9 cellular contexts compared by ENCODE assay signal in the genomic region with DNA sequence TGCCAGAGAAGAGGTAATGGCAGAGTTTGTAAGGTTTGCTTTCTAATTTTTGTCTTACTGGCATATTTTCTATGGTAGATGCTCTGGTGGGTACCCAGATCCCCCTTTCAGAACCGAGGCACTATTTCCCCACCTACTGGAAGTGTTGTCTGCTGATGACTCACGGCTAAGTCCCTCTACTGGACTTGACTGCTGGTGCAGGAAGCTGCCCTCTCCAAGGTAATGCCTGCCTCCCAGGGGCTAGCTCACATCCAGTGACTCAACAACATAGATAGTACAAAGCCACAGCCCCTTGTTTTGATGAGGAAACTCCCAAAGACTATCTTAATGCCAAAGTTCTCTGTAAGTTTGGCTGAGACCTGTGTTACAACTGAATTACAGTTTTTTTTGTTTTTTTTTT.
A peak's percentile ranks its signal among the peaks of the same experiment; 100 is the strongest.
DNase-seq lines count a peak whose midpoint lies in the region; ATAC-seq and TF ChIP-seq lines count a peak whose summit lies in the region.
"Had no signal": no experiment of that assay in that cellular context is flagged by ENCODE, and none has a peak within 500 bp of the region (broad histone marks: within the 10 kb centered on the region; RNA-seq: fewer than 3 reads in every experiment).

No MANE protein-coding gene starts in this region.

- DNase-seq in EH (ENCODE audit: low read depth), result peak; percentile 22
- DNase-seq in MG63, result peak; percentile 74
- peak; percentile 5 to 58 for DNase-seq in cardiac fibroblast (ENCODE audit: low read depth in 2 of 2)
- DNase-seq in mesendoderm, result peak; percentile 88
- DNase-seq in effector memory CD4-positive, alpha-beta T cell, result no peak
- DNase-seq in SKM-1 (lab: John Stamatoyannopoulos, UW; ENCODE audit: unreplicated experiment), result no peak
- DNase-seq in activated T-helper 1 cell treated with anti-CD3 and anti-CD28 coated beads, Interleukin-12 subunit alpha, Interleukin-12 subunit beta, Interleukin-2, Interleukin-4 antibody, amounts not matched to agents 30 ng/mL and 10 ng/mL and 1 ng/mL, durations not matched to agents 14 hours and 24 hours and 36 hours (ENCODE audit: low spot score), result no peak

- H3K79me1 ChIP-seq in mesendoderm (ENCODE audit: low read length), result no peaks in the 10 kb centered on the region

- no peaks in the 10 kb centered on the region for H3K36me3 ChIP-seq in MG63
- H3K36me3 ChIP-seq in mesendoderm (ENCODE audit: control insufficient read depth, insufficient read depth, low read length), result no peaks in the 10 kb centered on the region
- H3K36me3 ChIP-seq in effector memory CD4-positive, alpha-beta T cell (ENCODE audit: control insufficient read depth, insufficient read depth, low read length), result no peaks in the 10 kb centered on the region
- H3K36me3 ChIP-seq: neutrophil had no signal

- H3K4me1 Mint-ChIP-seq in activated T-helper 1 cell treated with anti-CD3 and anti-CD28 coated beads, Interleukin-12 subunit alpha, Interleukin-12 subunit beta, Interleukin-2, Interleukin-4 antibody, amounts not matched to agents 30 ng/mL and 10 ng/mL and 1 ng/mL, durations not matched to agents 14 hours and 24 hours and 36 hours (ENCODE audit: low read depth), result no peaks in the 10 kb centered on the region

- H3K27me3 ChIP-seq in MG63 (no peaks in the 10 kb centered on the region), mesendoderm (ENCODE audit: insufficient read depth, low read length, poor library complexity) (no peaks in the 10 kb centered on the region)
- H3K27me3 ChIP-seq in effector memory CD4-positive, alpha-beta T cell (replicated peaks; ENCODE audit: control insufficient read depth, insufficient read depth, low read length, poor library complexity, severe bottlenecking), result no peaks in the 10 kb centered on the region
- H3K27me3 ChIP-seq: neutrophil had no signal

- H3K27ac ChIP-seq in mesendoderm (ENCODE audit: low read depth, low read length), result no peak overlapping the region
- no peak overlapping the region for H3K27ac ChIP-seq in effector memory CD4-positive, alpha-beta T cell (ENCODE audit: insufficient read depth, low read length, poor library complexity, severe bottlenecking)
- H3K27ac ChIP-seq: neutrophil had no signal

- WGBS in mesendoderm (ENCODE audit: extremely low coverage, insufficient coverage, low lambda C conversion rate), result no CpG with 5 or more reads among the region's 2 CpGs

- H2AK5ac ChIP-seq in mesendoderm (ENCODE audit: low read length), result no peak overlapping the region

- no peak overlapping the region for H3K27ac Mint-ChIP-seq in activated T-helper 1 cell treated with anti-CD3 and anti-CD28 coated beads, Interleukin-12 subunit alpha, Interleukin-12 subunit beta, Interleukin-2, Interleukin-4 antibody, amounts not matched to agents 30 ng/mL and 10 ng/mL and 1 ng/mL, durations not matched to agents 14 hours and 24 hours and 36 hours

- no peak for ATAC-seq in GM21360 (IDR thresholded peaks at IDR 0.05; ENCODE audit: unreplicated experiment)

- no peak overlapping the region for H2BK15ac ChIP-seq in mesendoderm (replicated peaks; ENCODE audit: low read depth)

- no peak overlapping the region for H2BK120ac ChIP-seq in mesendoderm (ENCODE audit: low read depth, low read length)

- H3K79me2 ChIP-seq in mesendoderm (ENCODE audit: control insufficient read depth, insufficient read depth, low read length), result no peaks in the 10 kb centered on the region

- H3K4me3 Mint-ChIP-seq in activated T-helper 1 cell treated with anti-CD3 and anti-CD28 coated beads, Interleukin-12 subunit alpha, Interleukin-12 subunit beta, Interleukin-2, Interleukin-4 antibody, amounts not matched to agents 30 ng/mL and 10 ng/mL and 1 ng/mL, durations not matched to agents 14 hours and 24 hours and 36 hours, result no peak overlapping the region

- H2BK5ac ChIP-seq in mesendoderm (ENCODE audit: low read length), result no peak overlapping the region

- H3K27me3 Mint-ChIP-seq in activated T-helper 1 cell treated with anti-CD3 and anti-CD28 coated beads, Interleukin-12 subunit alpha, Interleukin-12 subunit beta, Interleukin-2, Interleukin-4 antibody, amounts not matched to agents 30 ng/mL and 10 ng/mL and 1 ng/mL, durations not matched to agents 14 hours and 24 hours and 36 hours (ENCODE audit: insufficient read depth), result peaks cover 2% of the 10 kb centered on the region

- no peak overlapping the region for H4K5ac ChIP-seq in mesendoderm (ENCODE audit: low read length)

- H4K8ac ChIP-seq in mesendoderm (ENCODE audit: low read depth, low read length), result no peak overlapping the region

- H3K4ac ChIP-seq in mesendoderm (ENCODE audit: low read depth, low read length), result no peak overlapping the region

- H3K4me3 ChIP-seq in MG63 (no peak overlapping the region), cardiac fibroblast (replicated peaks in 1 of 2; ENCODE audit: low read depth in 2 of 2, low read length in 2 of 2) (no peak overlapping the region), mesendoderm (ENCODE audit: low read length) (no peak overlapping the region)
- H3K4me3 ChIP-seq in effector memory CD4-positive, alpha-beta T cell (ENCODE audit: insufficient read depth, low read depth, low read length, poor library complexity, severe bottlenecking), result no peak overlapping the region

- no peaks in the 10 kb centered on the region for H3K9me3 Mint-ChIP-seq in activated T-helper 1 cell treated with anti-CD3 and anti-CD28 coated beads, Interleukin-12 subunit alpha, Interleukin-12 subunit beta, Interleukin-2, Interleukin-4 antibody, amounts not matched to agents 30 ng/mL and 10 ng/mL and 1 ng/mL, durations not matched to agents 14 hours and 24 hours and 36 hours

- H3K18ac ChIP-seq in mesendoderm (ENCODE audit: low read length), result no peak overlapping the region

- H3K9me3 ChIP-seq in MG63, result no peaks in the 10 kb centered on the region
- H3K9me3 ChIP-seq in effector memory CD4-positive, alpha-beta T cell (ENCODE audit: control insufficient read depth, low read length), result peaks cover under 1% of the 10 kb centered on the region
- H3K9me3 ChIP-seq: neutrophil had no signal

- no peak overlapping the region for H3K9ac ChIP-seq in mesendoderm (ENCODE audit: low read length)

- H3K23ac ChIP-seq in mesendoderm (ENCODE audit: low read length), result no peak overlapping the region

- H3K4me1 ChIP-seq in mesendoderm (ENCODE audit: control insufficient read depth, low read depth, low read length), result no peaks in the 10 kb centered on the region
- H3K4me1 ChIP-seq in effector memory CD4-positive, alpha-beta T cell (ENCODE audit: control insufficient read depth, insufficient read depth, low read length, poor library complexity, severe bottlenecking), result no peaks in the 10 kb centered on the region

- no peaks in the 10 kb centered on the region for H3K36me3 Mint-ChIP-seq in activated T-helper 1 cell treated with anti-CD3 and anti-CD28 coated beads, Interleukin-12 subunit alpha, Interleukin-12 subunit beta, Interleukin-2, Interleukin-4 antibody, amounts not matched to agents 30 ng/mL and 10 ng/mL and 1 ng/mL, durations not matched to agents 14 hours and 24 hours and 36 hours (ENCODE audit: low read depth)

- H3K4me2 ChIP-seq in mesendoderm (ENCODE audit: low read length), result no peak overlapping the region

- H3K56ac ChIP-seq in mesendoderm (ENCODE audit: low read length), result no peak overlapping the region

- TF ChIP-seq CTCF in cardiac fibroblast (IDR thresholded peaks at IDR 0.05; ENCODE audit: low read depth, low read length), result no peak

- intact Hi-C loops in activated T-helper 1 cell treated with anti-CD3 and anti-CD28 coated beads, Interleukin-12 subunit alpha, Interleukin-12 subunit beta, Interleukin-2, Interleukin-4 antibody, amounts not matched to agents 30 ng/mL and 10 ng/mL and 1 ng/mL, durations not matched to agents 14 hours and 24 hours and 36 hours (cut with micrococcal nuclease), result no loop called here

Comparison
In these comparisons a context has a peak if more than half of its experiments do, and no peak if none do; other contexts are left out.
1. DNase-seq: peak in EH (single experiment), MG63 (single experiment), cardiac fibroblast (2 of 2) and mesendoderm (single experiment); none in effector memory CD4-positive, alpha-beta T cell (0 of 3), SKM-1 (single experiment) and activated T-helper 1 cell treated with anti-CD3 and anti-CD28 coated beads, Interleukin-12 subunit alpha, Interleukin-12 subunit beta, Interleukin-2, Interleukin-4 antibody, amounts not matched to agents 30 ng/mL and 10 ng/mL and 1 ng/mL, durations not matched to agents 14 hours and 24 hours and 36 hours (single experiment).